ENCODE assay signal across 12 cellular contexts in genomic region chr21:25963186-25963585, GRCh38.
DNase-seq lines count a peak whose midpoint lies in the region; ATAC-seq and TF ChIP-seq lines count a peak whose summit lies in the region.
"Had no signal": no experiment of that assay in that cellular context is flagged by ENCODE, and none has a peak within 500 bp of the region (broad histone marks: within the 10 kb centered on the region; RNA-seq: fewer than 3 reads in every experiment).

No MANE protein-coding gene starts in this region.

- no peak overlapping the region for H3K23ac ChIP-seq in mesendoderm (ENCODE audit: low read length)

- no peak for ATAC-seq in HG02642 (IDR thresholded peaks at IDR 0.05; ENCODE audit: poor library complexity, unreplicated experiment)

- H2AK5ac ChIP-seq in mesendoderm (ENCODE audit: low read length) = no peak overlapping the region

- H3K4me2 ChIP-seq in parathyroid adenoma (ENCODE audit: low read length) (no peak overlapping the region), mesendoderm (ENCODE audit: low read length) (no peak overlapping the region)

- H3K27ac ChIP-seq in parathyroid adenoma = peak overlapping the region; percentile 58
- H3K27ac ChIP-seq in mesendoderm (ENCODE audit: low read depth, low read length) = no peak overlapping the region

- H2BK5ac ChIP-seq in mesendoderm (ENCODE audit: low read length) = no peak overlapping the region

- H3K4ac ChIP-seq in mesendoderm (ENCODE audit: low read depth, low read length) = no peak overlapping the region

- H2AFZ ChIP-seq in parathyroid adenoma = no peak overlapping the region

- DNase-seq in Caki2 (ENCODE audit: low read depth) (peak; percentile 66), NCI-H2196 treated with DMSO at 0.1 percent for 48 hours (lab: John Stamatoyannopoulos, UW; ENCODE audit: unreplicated experiment) (peak; percentile 37), dermis microvascular lymphatic vessel endothelial cell (ENCODE audit: low read depth in 2 of 2) (peak; percentile 45 to 92), T1000 (lab: John Stamatoyannopoulos, UW) (no peak), mesendoderm (no peak)
- DNase-seq in central memory CD4-positive, alpha-beta T cell = no peak
- DNase-seq: activated CD8-positive, alpha-beta memory T cell treated with anti-CD3 and anti-CD28 coated beads for 24 hours; CD4-positive, CD25-positive, alpha-beta regulatory T cell; NCI-H1694; stimulated activated CD4-positive, alpha-beta T cell treated with anti-CD3 and anti-CD28 coated beads, Interleukin-15, amount 100 ng/mL, for 24 hours had no signal

- H2BK120ac ChIP-seq in mesendoderm (ENCODE audit: low read depth, low read length) = no peak overlapping the region

- H4K8ac ChIP-seq in mesendoderm (ENCODE audit: low read depth, low read length) = no peak overlapping the region

- H3K79me1 ChIP-seq in mesendoderm (ENCODE audit: low read length) = peaks cover 3% of the 10 kb centered on the region

- no peak overlapping the region for H3K18ac ChIP-seq in mesendoderm (ENCODE audit: low read length)

- no peaks in the 10 kb centered on the region for H3K36me3 ChIP-seq in parathyroid adenoma (ENCODE audit: control insufficient read depth, insufficient read depth, low read length)
- peaks cover 3% of the 10 kb centered on the region for H3K36me3 ChIP-seq in mesendoderm (ENCODE audit: control insufficient read depth, insufficient read depth, low read length)

- in situ Hi-C loops in Caki2 (cut with HindIII; ENCODE audit: low pct_unique_long_range_greater_than_20kb, low sequenced_read_pairs) = no loop called here

- H3K56ac ChIP-seq in mesendoderm (ENCODE audit: low read length) = no peak overlapping the region

- no peak overlapping the region for H3K4me3 ChIP-seq in parathyroid adenoma (ENCODE audit: low read depth, low read length)
- H3K4me3 ChIP-seq in mesendoderm (ENCODE audit: low read length) = no peak overlapping the region

- H3K79me2 ChIP-seq in parathyroid adenoma = no peaks in the 10 kb centered on the region
- no peaks in the 10 kb centered on the region for H3K79me2 ChIP-seq in mesendoderm (ENCODE audit: control insufficient read depth, insufficient read depth, low read length)

- no peaks in the 10 kb centered on the region for H3K9me3 ChIP-seq in parathyroid adenoma (ENCODE audit: control insufficient read depth, low read length)

- no CpG with 5 or more reads among the region's 5 CpGs for WGBS in mesendoderm (ENCODE audit: extremely low coverage, insufficient coverage, low lambda C conversion rate)

- H3K27me3 ChIP-seq in parathyroid adenoma (ENCODE audit: control insufficient read depth, insufficient read depth, low read length) (no peaks in the 10 kb centered on the region), mesendoderm (ENCODE audit: insufficient read depth, low read length, poor library complexity) (no peaks in the 10 kb centered on the region)

- no peak overlapping the region for H3K9ac ChIP-seq in parathyroid adenoma
- no peak overlapping the region for H3K9ac ChIP-seq in mesendoderm (ENCODE audit: low read length)

- no peaks in the 10 kb centered on the region for H3K4me1 ChIP-seq in parathyroid adenoma
- H3K4me1 ChIP-seq in mesendoderm (ENCODE audit: control insufficient read depth, low read depth, low read length) = peaks cover 2% of the 10 kb centered on the region

- no peak overlapping the region for H4K5ac ChIP-seq in mesendoderm (ENCODE audit: low read length)

- TF ChIP-seq CTCF in parathyroid adenoma (IDR thresholded peaks at IDR 0.05) = no peak

- no peak overlapping the region for H2BK15ac ChIP-seq in mesendoderm (replicated peaks; ENCODE audit: low read depth)

Comparison
In these comparisons a context has a peak if more than half of its experiments do, and no peak if none do; other contexts are left out.
1. DNase-seq: peak in Caki2 (single experiment), NCI-H2196 treated with DMSO at 0.1 percent for 48 hours (single experiment) and dermis microvascular lymphatic vessel endothelial cell (2 of 2); none in T1000 (single experiment), central memory CD4-positive, alpha-beta T cell (single experiment) and mesendoderm (single experiment).